ENCODE assay signal across 23 cellular contexts in genomic region chr1:180628646-180629045, GRCh38. TPM values are rescaled to one million over a fixed set of nuclear protein-coding genes. Genes with fewer than 3 reads are reported as not detected.
DNase-seq lines count a peak whose midpoint lies in the region; ATAC-seq, FAIRE-seq and TF ChIP-seq lines count a peak whose summit lies in the region.
"Had no signal": no experiment of that assay in that cellular context is flagged by ENCODE, and none has a peak within 500 bp of the region (broad histone marks: within the 10 kb centered on the region; RNA-seq: fewer than 3 reads in every experiment).

No MANE protein-coding gene starts in this region.

- H3K36me3 ChIP-seq in K562 (ENCODE audit: control insufficient read depth, insufficient read depth, low read length), result no peaks in the 10 kb centered on the region
- H3K36me3 ChIP-seq in Peyer's patch, result no peaks in the 10 kb centered on the region
- no peaks in the 10 kb centered on the region for H3K36me3 ChIP-seq in upper lobe of left lung
- H3K36me3 ChIP-seq: BLaER1 treated with 17β-estradiol and CSF1 and Interleukin-3, amounts not matched to agents 10 nM and 100 nM had no signal

- no peaks in the 10 kb centered on the region; the same call in 1 of the 2 replicates for H4K20me1 ChIP-seq in K562 (replicated peaks; ENCODE audit: control insufficient read depth, insufficient read depth, low read length)

- H3K4me3 ChIP-seq in K562 (no peak overlapping the region), Peyer's patch (no peak overlapping the region), upper lobe of left lung (no peak overlapping the region)
- H3K4me3 ChIP-seq: A549; BLaER1 treated with 17β-estradiol and CSF1 and Interleukin-3, amounts not matched to agents 10 nM and 100 nM had no signal

- H3K9me3 Mint-ChIP-seq in endothelial cell (ENCODE audit: unreplicated experiment), result no peaks in the 10 kb centered on the region
- H3K9me3 Mint-ChIP-seq: CD4-positive, alpha-beta T cell; CD8-positive, alpha-beta T cell had no signal

- no peaks in the 10 kb centered on the region for H3K36me3 Mint-ChIP-seq in endothelial cell (ENCODE audit: low read depth, unreplicated experiment)

- H3K27me3 Mint-ChIP-seq in endothelial cell (ENCODE audit: unreplicated experiment), result peaks cover 2% of the 10 kb centered on the region

- H3K4me2 ChIP-seq in K562 (ENCODE audit: insufficient read depth, low read length), result no peak overlapping the region
- H3K4me2 ChIP-seq: A549; BLaER1 treated with 17β-estradiol and CSF1 and Interleukin-3, amounts not matched to agents 10 nM and 100 nM had no signal

- H3K9me1 ChIP-seq in K562 (ENCODE audit: control insufficient read depth, insufficient read depth, low read length), result no peaks in the 10 kb centered on the region

- H3K27ac ChIP-seq in K562 (ENCODE audit: extremely low read depth, low read depth, low read length), result no peak overlapping the region
- no peak overlapping the region for H3K27ac ChIP-seq in Peyer's patch
- no peak overlapping the region for H3K27ac ChIP-seq in upper lobe of left lung
- H3K27ac ChIP-seq: 22Rv1; A549; BLaER1 treated with 17β-estradiol and CSF1 and Interleukin-3, amounts not matched to agents 10 nM and 100 nM; C4-2B had no signal

- no TSS peak for BruUV-seq in K562 (replicated peaks; lab: Mats Ljungman, UMichigan)

- no peaks in the 10 kb centered on the region; the same call in 1 of the 2 replicates for H3K9me3 ChIP-seq in K562 (replicated peaks; ENCODE audit: control insufficient read depth, insufficient read depth, low read depth, low read length)
- H3K9me3 ChIP-seq in Peyer's patch, result no peaks in the 10 kb centered on the region
- no peaks in the 10 kb centered on the region for H3K9me3 ChIP-seq in upper lobe of left lung
- H3K9me3 ChIP-seq: A549; BLaER1 treated with 17β-estradiol and CSF1 and Interleukin-3, amounts not matched to agents 10 nM and 100 nM; Caco-2 had no signal

- TF ChIP-seq EP300 in K562 (IDR thresholded peaks at IDR 0.05; ENCODE audit: low read length) (no peak), upper lobe of left lung (IDR thresholded peaks at IDR 0.05) (no peak)

- TF ChIP-seq CTCF in K562 (IDR thresholded peaks at IDR 0.05 in 2 of 3, conservative IDR thresholded peaks at IDR 0.05 in 1 of 3; ENCODE audit: insufficient read depth in 2 of 3, low read depth in 1 of 3, low read length in 3 of 3) (no peak), endothelial cell (IDR thresholded peaks at IDR 0.05; ENCODE audit: unreplicated experiment) (no peak), Peyer's patch (IDR thresholded peaks at IDR 0.05) (no peak), upper lobe of left lung (IDR thresholded peaks at IDR 0.05) (no peak)

- in situ Hi-C loops in K562 (cut with MboI), result loop anchor here (25.0 kb wide), 1 partner anchor 534 kb away; no protein-coding TSS in a partner anchor

- peak overlapping the region; percentile 44 for H3K27ac Mint-ChIP-seq in endothelial cell (ENCODE audit: unreplicated experiment)
- H3K27ac Mint-ChIP-seq: B cell; CD4-positive, alpha-beta T cell; CD8-positive, alpha-beta T cell had no signal

- CTCF ChIA-PET in K562 (lab: Yijun Ruan, JAX; ENCODE audit: low intra/inter-chr PET ratio), result interaction anchor here (0.6 kb wide), 1 partner anchor 121 kb away, joined by 3 read pairs; no protein-coding TSS in a partner anchor

- peaks cover 18% of the 10 kb centered on the region for H3K79me2 ChIP-seq in K562 (ENCODE audit: control insufficient read depth, insufficient read depth, low read length)

- DNase-seq in NCI-H82 (lab: John Stamatoyannopoulos, UW) (peak; percentile 18), NCI-H82 treated with DMSO at 0.1 percent for 48 hours (lab: John Stamatoyannopoulos, UW; ENCODE audit: unreplicated experiment) (no peak), K562 (ENCODE audit: extremely low read depth in 1 of 4, low spot score in 3 of 4) (no peak), endothelial cell (ENCODE audit: low spot score) (no peak), Peyer's patch (no peak), NCI-H146 (lab: John Stamatoyannopoulos, UW) (no peak), upper lobe of left lung (no peak)
- DNase-seq: AML-193; Caco-2; Calu3; CD4-positive, alpha-beta T cell; CD8-positive, alpha-beta T cell; DMS79 treated with DMSO at 0.1 percent for 48 hours; GF-D8 had no signal

- H2AFZ ChIP-seq in K562 (ENCODE audit: low read depth, low read length), result 0 out of 2 replicates have a peak overlapping the region, but pooled peaks have one; percentile 0

- no peak for ATAC-seq in K562
- no peak for ATAC-seq in upper lobe of left lung (ENCODE audit: low FRiP score in 2 of 2)
- ATAC-seq: A549; CD8-positive, alpha-beta T cell had no signal

- TF ChIP-seq RAD21 in K562 (CRISPR knock-in tag; conservative IDR thresholded peaks at IDR 0.05 in 1 of 2, IDR thresholded peaks at IDR 0.05 in 1 of 2), result no peak

- intact Hi-C loops in K562 (cut with micrococcal nuclease), result no loop called here

- TF ChIP-seq POLR2A in K562 (conservative IDR thresholded peaks at IDR 0.05), result no peak
- TF ChIP-seq POLR2A in Peyer's patch (IDR thresholded peaks at IDR 0.05), result no peak
- no peak for TF ChIP-seq POLR2A in upper lobe of left lung (IDR thresholded peaks at IDR 0.05)

- FAIRE-seq in K562 (lab: Jason Lieb, UNC), result no peak
- FAIRE-seq: A549, D721Med, G401.6, GM12891, GM19239 had no signal

- no peak overlapping the region for H3K4me3 Mint-ChIP-seq in endothelial cell (ENCODE audit: unreplicated experiment)
- H3K4me3 Mint-ChIP-seq: B cell; CD4-positive, alpha-beta T cell; CD8-positive, alpha-beta T cell had no signal

- WGBS in K562 (ENCODE audit: insufficient coverage, low coverage, missing lambda C conversion rate), result 42% methylated on average over 1 of the region's 1 CpG
- WGBS in upper lobe of left lung, 2 donors, result 70 to 75% methylated on average over 1 of the region's 1 CpG

- no peaks in the 10 kb centered on the region for H3K27me3 ChIP-seq in K562 (ENCODE audit: control insufficient read depth in 2 of 2, insufficient read depth in 2 of 2, low read length in 2 of 2)
- H3K27me3 ChIP-seq in Peyer's patch, result no peaks in the 10 kb centered on the region
- H3K27me3 ChIP-seq in upper lobe of left lung, result no peaks in the 10 kb centered on the region
- H3K27me3 ChIP-seq: BLaER1 treated with 17β-estradiol and CSF1 and Interleukin-3, amounts not matched to agents 10 nM and 100 nM had no signal

- peaks cover 5 to 7% of the 10 kb centered on the region in 2 experiments; a peak in 3 of 5 replicates for H3K4me1 ChIP-seq in K562 (replicated peaks in 1 of 2; ENCODE audit: control insufficient read depth in 2 of 2, insufficient read depth in 2 of 2, low read length in 2 of 2)
- H3K4me1 ChIP-seq in Peyer's patch, result peaks cover 0 to 22% (median 0%) of the 10 kb centered on the region in 4 donors
- H3K4me1 ChIP-seq in upper lobe of left lung, result peaks cover 9 to 18% (median 15%) of the 10 kb centered on the region in 4 donors

- H3K9ac ChIP-seq in K562 (ENCODE audit: insufficient read depth in 1 of 2, low read depth in 2 of 2, low read length in 2 of 2), result no peak overlapping the region
- H3K9ac ChIP-seq: BLaER1 treated with 17β-estradiol and CSF1 and Interleukin-3, amounts not matched to agents 10 nM and 100 nM had no signal

- POLR2A ChIA-PET in K562 (lab: Yijun Ruan, JAX), result no interaction called here

- peaks cover 28% of the 10 kb centered on the region for H3K4me1 Mint-ChIP-seq in endothelial cell (ENCODE audit: unreplicated experiment)

TF ChIP-seq in K562, 482 proteins besides CTCF, POLR2A, EP300 and RAD21 (continues in another document):
- TF ChIP-seq PML (IDR thresholded peaks at IDR 0.05; ENCODE audit: low read length), result no peak
- TF ChIP-seq NR4A1 (CRISPR knock-in tag; IDR thresholded peaks at IDR 0.05), result no peak
- TF ChIP-seq NR4A1 (tag; IDR thresholded peaks at IDR 0.05), result no peak
- TF ChIP-seq CC2D1A (IDR thresholded peaks at IDR 0.05), result peak; percentile 86
- TF ChIP-seq VEZF1 (CRISPR knock-in tag; IDR thresholded peaks at IDR 0.05), result no peak
- no peak for TF ChIP-seq IFI16 (CRISPR knock-in tag; IDR thresholded peaks at IDR 0.05)
- TF ChIP-seq PPARD (CRISPR knock-in tag; IDR thresholded peaks at IDR 0.05), result no peak
- no peak for TF ChIP-seq SNRNP70 (optimal IDR thresholded peaks at IDR 0.05; ENCODE audit: low read depth, low read length)
- TF ChIP-seq U2AF2 (optimal IDR thresholded peaks at IDR 0.05; ENCODE audit: low read depth, low read length), result no peak

RNA-seq across cellular contexts. Expression of gene XPR1, which starts 3.2 kb away (rescaled TPM):
- total RNA-seq in K562 (2011; cell fraction: chromatin; rRNA removed; ENCODE audit: low replicate concordance), result 97.5 and 111 TPM in 2 replicates
- 52.4 and 62.2 TPM in 2 replicates for total RNA-seq in K562 (2011; cell fraction: nucleolus; rRNA removed)
- total RNA-seq in K562 (2011; cell fraction: nucleoplasm; rRNA removed), result 116 and 133 TPM in 2 replicates
- total RNA-seq in K562 (2014; rRNA removed), result 24.2 and 32.0 TPM in 2 replicates
- 39.8 and 49.1 TPM in 2 replicates for total RNA-seq in K562 (2014; rRNA removed; fragmentation: Illumina TruSeq; extraction: Trizol)
- 39.1 and 43.0 TPM in 2 replicates for total RNA-seq in K562 (2015; rRNA removed; fragmentation: Illumina TruSeq; extraction: Trizol)
- total RNA-seq in K562 (2021), result 36.9 and 38.6 TPM in 2 replicates
- polyA plus RNA-seq in K562 (2011; rRNA removed), result 49.8 and 66.2 TPM in 2 replicates
- polyA plus RNA-seq in K562 (2011; cell fraction: cytosol; rRNA removed), result 23.6 and 44.4 TPM in 2 replicates
- 23.0 and 26.5 TPM in 2 replicates for polyA plus RNA-seq in K562 (2011; cell fraction: nucleus; rRNA removed)
- polyA plus RNA-seq in K562 (2012), result 25.8 and 29.0 TPM in 2 replicates
- 38.1 and 41.2 TPM in 2 replicates for polyA plus RNA-seq in K562 (2014; fragmentation: Illumina TruSeq; extraction: Trizol)
- polyA plus RNA-seq in K562 (2014; fragmentation: Nextera tagmentation; extraction: Ambion mirVana), result 1 to 10 TPM; 3.0 to 4.7 TPM
- 25.8 and 27.8 TPM in 2 replicates for polyA plus RNA-seq in K562 (2014; rRNA removed)
- 97.0 and 108 TPM in 2 replicates for polyA minus RNA-seq in K562 (2011; rRNA and poly(A)+ RNA removed)
- polyA minus RNA-seq in K562 (2011; cell fraction: cytosol; rRNA and poly(A)+ RNA removed), result 37.2 and 52.1 TPM in 2 replicates
- 21.0 and 34.7 TPM in 2 replicates for polyA minus RNA-seq in K562 (2011; cell fraction: nucleus; rRNA and poly(A)+ RNA removed)
- 71.8 TPM for total RNA-seq in endothelial cell (ENCODE audit: unreplicated experiment)
- 10 to 100 TPM; 29.7 to 59.7 (median 53.9) TPM for total RNA-seq in Peyer's patch
- total RNA-seq in upper lobe of left lung, result 10 to 100 TPM; 21.3 to 30.2 (median 25.3) TPM
